In the genomic region with DNA sequence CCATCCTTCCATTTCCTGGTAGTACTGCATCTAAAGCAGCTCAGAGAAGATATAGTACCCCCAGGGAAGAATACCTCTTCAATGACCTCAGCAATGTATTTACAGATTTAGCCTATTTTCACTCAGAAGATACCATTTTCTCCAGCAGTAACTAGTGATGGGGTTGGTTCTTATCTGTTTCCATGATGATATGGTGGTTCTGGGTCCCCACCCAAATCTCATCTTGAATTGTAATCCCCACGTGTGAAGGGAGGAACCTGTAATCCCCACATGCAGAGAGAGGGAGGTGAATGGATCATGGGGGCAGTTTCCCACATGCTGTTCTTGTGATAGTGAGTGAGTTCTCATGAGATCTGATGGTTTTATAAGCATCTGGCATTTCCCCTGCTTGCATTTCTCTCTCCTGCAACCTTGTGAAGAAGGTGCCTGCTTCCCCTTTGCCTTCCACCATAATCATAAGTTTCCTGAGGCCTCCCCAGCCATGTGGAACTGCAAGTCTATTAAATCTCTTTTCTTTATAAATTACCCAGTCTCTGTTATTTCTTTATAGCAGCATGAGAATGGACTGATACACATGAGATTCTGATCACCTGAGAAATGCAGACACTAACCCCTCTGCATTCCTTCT, we compare ENCODE assay signal across 18 cellular contexts.
DNase-seq lines count a peak whose midpoint lies in the region; ATAC-seq and TF ChIP-seq lines count a peak whose summit lies in the region.
"Had no signal": no experiment of that assay in that cellular context is flagged by ENCODE, and none has a peak within 500 bp of the region (broad histone marks: within the 10 kb centered on the region; RNA-seq: fewer than 3 reads in every experiment).

No MANE protein-coding gene starts in this region.

- no peak for TF ChIP-seq POLR2A in tibial nerve (IDR thresholded peaks at IDR 0.05)

- intact Hi-C loops in activated B cell treated with CpG ODN at 0.5 μM for 24 hours (cut with micrococcal nuclease), result no loop called here

- H3K4me3 ChIP-seq in HUES48 (ENCODE audit: low read depth, low read length) (no peak overlapping the region), tibial nerve (no peak overlapping the region)

- H3K4me1 Mint-ChIP-seq in activated B cell treated with CpG ODN at 0.5 μM for 24 hours (peaks cover 16% of the 10 kb centered on the region), naive B cell (peaks cover 12 to 19% (median 14%) of the 10 kb centered on the region in 3 donors)

- POLR2A ChIA-PET in activated B cell treated with CpG ODN at 0.5 μM for 24 hours (lab: Charles Lee), result no interaction called here

- H3K27me3 ChIP-seq in HUES48 (ENCODE audit: control insufficient read depth, insufficient read depth, low read length) (no peaks in the 10 kb centered on the region), tibial nerve (no peaks in the 10 kb centered on the region)

- H3K36me3 ChIP-seq in HUES48 (ENCODE audit: control insufficient read depth, insufficient read depth, low read length), result no peaks in the 10 kb centered on the region
- peaks cover 0 to 2% (median 0%) of the 10 kb centered on the region in 3 donors for H3K36me3 ChIP-seq in tibial nerve

- peak; percentile 30 for DNase-seq in EH (ENCODE audit: low read depth)
- no peak for DNase-seq in activated B cell treated with CpG ODN at 0.5 μM for 24 hours
- DNase-seq in naive B cell, result peak; percentile 6
- DNase-seq in foreskin melanocyte, result no peak
- DNase-seq in NCI-H146 treated with DMSO at 0.1 percent for 48 hours (lab: John Stamatoyannopoulos, UW; ENCODE audit: unreplicated experiment), result no peak
- no peak for DNase-seq in tibial nerve (ENCODE audit: low spot score in 2 of 2)
- DNase-seq: DMS 273 treated with DMSO at 0.1 percent for 48 hours, KG1, NCI-H1092, NCI-H146, NCI-H2081 treated with DMSO at 0.1 percent for 48 hours, NCI-H510A treated with DMSO at 0.1 percent for 48 hours, RPMI8226, SIG-M5 had no signal

- H3K4me1 ChIP-seq in HUES48 (ENCODE audit: control insufficient read depth, insufficient read depth, low read length) (peaks cover 16% of the 10 kb centered on the region), tibial nerve (peaks cover 0 to 36% (median 2%) of the 10 kb centered on the region in 4 donors)

- WGBS in tibial nerve, 2 donors, result 69 to 94% methylated on average over 1 of the region's 1 CpG

- H3K9ac ChIP-seq in HUES48 (ENCODE audit: low read depth, low read length), result no peak overlapping the region

- H3K4me3 Mint-ChIP-seq in activated B cell treated with CpG ODN at 0.5 μM for 24 hours (no peak overlapping the region), naive B cell (peak overlapping the region in 5 of 8 donors; percentile 12 to 55 (median 51))
- H3K4me3 Mint-ChIP-seq: CD14-positive monocyte had no signal

- H3K27me3 Mint-ChIP-seq in activated B cell treated with CpG ODN at 0.5 μM for 24 hours (no peaks in the 10 kb centered on the region), naive B cell (no peaks in the 10 kb centered on the region)

- H3K9me3 Mint-ChIP-seq in activated B cell treated with CpG ODN at 0.5 μM for 24 hours (no peaks in the 10 kb centered on the region), naive B cell (no peaks in the 10 kb centered on the region)

- TF ChIP-seq CTCF in activated B cell treated with CpG ODN at 0.5 μM for 24 hours (IDR thresholded peaks at IDR 0.05) (no peak), tibial nerve (IDR thresholded peaks at IDR 0.05) (no peak)

- CTCF ChIA-PET in activated B cell treated with CpG ODN at 0.5 μM for 24 hours (lab: Charles Lee), result no interaction called here

- ATAC-seq in activated B cell treated with CpG ODN at 0.5 μM for 24 hours (ENCODE audit: low read depth) (peak; percentile 18), naive B cell (ENCODE audit: low read depth in 2 of 2) (peak; percentile 35 to 65), GM19467 (IDR thresholded peaks at IDR 0.05; ENCODE audit: unreplicated experiment) (no peak)
- ATAC-seq: HCT116 had no signal

- H3K36me3 Mint-ChIP-seq in activated B cell treated with CpG ODN at 0.5 μM for 24 hours (ENCODE audit: low read depth), result no peaks in the 10 kb centered on the region
- no peaks in the 10 kb centered on the region for H3K36me3 Mint-ChIP-seq in naive B cell
- H3K36me3 Mint-ChIP-seq: CD14-positive monocyte had no signal

- peak overlapping the region; percentile 45 for H3K27ac ChIP-seq in HUES48 (ENCODE audit: low read depth, low read length)
- H3K27ac ChIP-seq in tibial nerve, result no peak overlapping the region

- H3K27ac Mint-ChIP-seq in activated B cell treated with CpG ODN at 0.5 μM for 24 hours, result peak overlapping the region; percentile 54
- H3K27ac Mint-ChIP-seq in naive B cell, result peak overlapping the region in 5 of 6 donors; percentile 21 to 86 (median 49)

- peaks cover 7% of the 10 kb centered on the region; the same call in 1 of the 2 replicates for H3K9me3 ChIP-seq in HUES48 (ENCODE audit: control insufficient read depth, insufficient read depth, low read length)
- no peaks in the 10 kb centered on the region for H3K9me3 ChIP-seq in tibial nerve

- no peak for TF ChIP-seq EP300 in tibial nerve (IDR thresholded peaks at IDR 0.05)

Comparison
In these comparisons a context has a peak if more than half of its experiments do, and no peak if none do; other contexts are left out.
1. DNase-seq: peak in EH (single experiment) and naive B cell (single experiment); none in activated B cell treated with CpG ODN at 0.5 μM for 24 hours (single experiment), foreskin melanocyte (single experiment), NCI-H146 treated with DMSO at 0.1 percent for 48 hours (single experiment) and tibial nerve (0 of 2).